In the genomic region with DNA sequence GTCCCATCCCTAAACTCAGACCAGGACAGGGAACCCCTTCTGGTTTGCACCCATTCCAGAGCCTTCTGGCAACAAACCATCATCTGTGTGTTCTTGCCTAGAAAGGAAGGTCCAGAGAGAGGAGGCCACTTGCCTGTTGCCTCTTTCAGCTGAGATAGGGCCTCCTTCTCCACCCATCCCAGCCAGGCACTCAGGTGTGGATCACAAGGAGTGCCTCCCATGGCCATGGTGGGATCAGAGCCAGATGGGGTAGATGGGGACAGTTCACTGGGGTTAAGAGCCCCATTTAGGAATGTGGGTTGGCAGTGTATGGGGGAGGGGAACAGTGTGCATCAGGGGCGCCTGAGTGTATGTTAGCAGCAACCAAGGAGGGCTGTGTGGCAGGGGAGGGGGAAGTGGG, we compare ENCODE assay signal across 1 cellular context.
TF ChIP-seq lines count a peak whose summit lies in the region.

No MANE protein-coding gene starts in this region.

TF ChIP-seq in H1, 55 proteins besides CTCF, POLR2A, EP300 and RAD21:
- no peak for TF ChIP-seq CEBPB (IDR thresholded peaks at IDR 0.05; ENCODE audit: low read depth, low read length)
